Comparison of ENCODE assay signal across 27 cellular contexts in genomic region chr1:193065954-193066353, GRCh38. TPM values are rescaled to one million over a fixed set of nuclear protein-coding genes. Genes with fewer than 3 reads are reported as not detected.
DNase-seq lines count a peak whose midpoint lies in the region; ATAC-seq, FAIRE-seq and TF ChIP-seq lines count a peak whose summit lies in the region.
"Had no signal": no experiment of that assay in that cellular context is flagged by ENCODE, and none has a peak within 500 bp of the region (broad histone marks: within the 10 kb centered on the region; RNA-seq: fewer than 3 reads in every experiment).

No MANE protein-coding gene starts in this region.

- H3K4me3 ChIP-seq in Loucy (ENCODE audit: low read length, poor library complexity, severe bottlenecking) (no peak overlapping the region), astrocyte (ENCODE audit: insufficient read depth, low read depth, low read length) (no peak overlapping the region), small intestine (ENCODE audit: low read depth in 1 of 2, low read length in 2 of 2) (no peak overlapping the region)
- H3K4me3 ChIP-seq: gastroesophageal sphincter, lung, smooth muscle cell, tibial artery had no signal

- peaks cover 78% of the 10 kb centered on the region for H3K4me1 Mint-ChIP-seq in activated naive CD4-positive, alpha-beta T cell treated with anti-CD3 and anti-CD28 coated beads, Interleukin-2, amount 50 U/mL, for 24 hours
- H3K4me1 Mint-ChIP-seq in astrocyte (ENCODE audit: low read depth, unreplicated experiment), result peaks cover 13% of the 10 kb centered on the region
- H3K4me1 Mint-ChIP-seq in natural killer cell, result peaks cover 52 to 66% of the 10 kb centered on the region in 2 donors
- peaks cover 30 to 73% of the 10 kb centered on the region in 2 donors for H3K4me1 Mint-ChIP-seq in stimulated activated naive B cell treated with anti-CD40 and anti-IgM and Interleukin-4, amounts not matched to agents 10 μg/mL and 1 μg/mL and 100 μg/mL, for 72 hours

- no peak for DNase-seq in activated naive CD4-positive, alpha-beta T cell treated with anti-CD3 and anti-CD28 coated beads, Interleukin-2, amount 50 U/mL, for 72 hours (ENCODE audit: low spot score in 2 of 2)
- DNase-seq in astrocyte (ENCODE audit: low read depth) (no peak), natural killer cell (no peak), small intestine (no peak)
- DNase-seq in stimulated activated naive B cell treated with anti-CD40 and anti-IgM and Interleukin-4, amounts not matched to agents 10 μg/mL and 1 μg/mL and 100 μg/mL, for 72 hours, result no peak
- DNase-seq: activated CD4-positive, alpha-beta T cell treated with anti-CD3 and anti-CD28 coated beads, Interleukin-2, amount 10 ng/mL, durations not matched to agents 24 days and 14 days; activated naive CD4-positive, alpha-beta T cell; activated T-cell treated with anti-CD3 and anti-CD28 coated beads, Interleukin-2, amount 50 U/mL, for 48 hours; amniotic stem cell; H7; NCI-H1436 treated with DMSO at 0.1 percent for 48 hours; NCI-H2107; SHP77 treated with DMSO at 0.1 percent for 48 hours; SW 1271; T1000; tibial artery; WERI-Rb-1 had no signal

- intact Hi-C loops in natural killer cell (cut with micrococcal nuclease), result no loop called here

- H3K4me2 ChIP-seq in Loucy (ENCODE audit: low read depth, low read length, poor library complexity, severe bottlenecking) (peak overlapping the region; percentile 36), astrocyte (ENCODE audit: low read length) (no peak overlapping the region)
- H3K4me2 ChIP-seq: smooth muscle cell had no signal

- H3K36me3 Mint-ChIP-seq in activated naive CD4-positive, alpha-beta T cell treated with anti-CD3 and anti-CD28 coated beads, Interleukin-2, amount 50 U/mL, for 24 hours, result no peaks in the 10 kb centered on the region
- peaks cover 0 to 5% of the 10 kb centered on the region in 2 donors for H3K36me3 Mint-ChIP-seq in activated naive CD4-positive, alpha-beta T cell treated with anti-CD3 and anti-CD28 coated beads, Interleukin-2, amount 50 U/mL, for 72 hours
- H3K36me3 Mint-ChIP-seq in astrocyte (ENCODE audit: low read depth, unreplicated experiment) (peaks cover 2% of the 10 kb centered on the region), natural killer cell (no peaks in the 10 kb centered on the region)
- H3K36me3 Mint-ChIP-seq in stimulated activated naive B cell treated with anti-CD40 and anti-IgM and Interleukin-4, amounts not matched to agents 10 μg/mL and 1 μg/mL and 100 μg/mL, for 72 hours, result peaks cover 11 to 18% of the 10 kb centered on the region in 2 donors

- H2AFZ ChIP-seq in Loucy (ENCODE audit: low read length), result no peak overlapping the region
- H2AFZ ChIP-seq in astrocyte (ENCODE audit: low read depth, low read length), result no peak overlapping the region
- H2AFZ ChIP-seq: parathyroid adenoma had no signal

- H3K27me3 ChIP-seq in Loucy (ENCODE audit: insufficient read depth, low read length, poor library complexity, severe bottlenecking) (no peaks in the 10 kb centered on the region), astrocyte (ENCODE audit: insufficient read depth, low read length) (no peaks in the 10 kb centered on the region), small intestine (ENCODE audit: control insufficient read depth in 2 of 2, insufficient read depth in 2 of 2, low read length in 2 of 2) (no peaks in the 10 kb centered on the region)
- H3K27me3 ChIP-seq: gastroesophageal sphincter, tibial artery had no signal

- H3K27me3 Mint-ChIP-seq in activated naive CD4-positive, alpha-beta T cell treated with anti-CD3 and anti-CD28 coated beads, Interleukin-2, amount 50 U/mL, for 24 hours, result no peaks in the 10 kb centered on the region
- H3K27me3 Mint-ChIP-seq in astrocyte (ENCODE audit: low read depth, unreplicated experiment) (no peaks in the 10 kb centered on the region), natural killer cell (ENCODE audit: low read depth in 2 of 2) (no peaks in the 10 kb centered on the region)
- H3K27me3 Mint-ChIP-seq in stimulated activated naive B cell treated with anti-CD40 and anti-IgM and Interleukin-4, amounts not matched to agents 10 μg/mL and 1 μg/mL and 100 μg/mL, for 72 hours, result no peaks in the 10 kb centered on the region
- H3K27me3 Mint-ChIP-seq: activated CD4-positive, alpha-beta T cell treated with anti-CD3 and anti-CD28 coated beads, Interleukin-2, amount 10 ng/mL, durations not matched to agents 24 days and 14 days had no signal

- H3K9me3 ChIP-seq in Loucy (ENCODE audit: insufficient read depth, low read depth, low read length), result no peaks in the 10 kb centered on the region
- no peaks in the 10 kb centered on the region for H3K9me3 ChIP-seq in astrocyte (ENCODE audit: insufficient read depth, low read depth, low read length)
- no peaks in the 10 kb centered on the region for H3K9me3 ChIP-seq in small intestine (ENCODE audit: control insufficient read depth, low read depth)
- H3K9me3 ChIP-seq: gastroesophageal sphincter, tibial artery had no signal

- no peak overlapping the region for H3K9ac ChIP-seq in Loucy (ENCODE audit: low read depth, low read length, poor library complexity, severe bottlenecking)
- no peak overlapping the region for H3K9ac ChIP-seq in astrocyte (ENCODE audit: low read length)
- H3K9ac ChIP-seq: parathyroid adenoma had no signal

- H3K27ac Mint-ChIP-seq in activated naive CD4-positive, alpha-beta T cell treated with anti-CD3 and anti-CD28 coated beads, Interleukin-2, amount 50 U/mL, for 24 hours, result peak overlapping the region; percentile 10
- no peak overlapping the region for H3K27ac Mint-ChIP-seq in activated naive CD4-positive, alpha-beta T cell treated with anti-CD3 and anti-CD28 coated beads, Interleukin-2, amount 50 U/mL, for 72 hours
- H3K27ac Mint-ChIP-seq in astrocyte (ENCODE audit: unreplicated experiment), result no peak overlapping the region
- H3K27ac Mint-ChIP-seq in natural killer cell, result peak overlapping the region; percentile 35 to 63
- H3K27ac Mint-ChIP-seq in stimulated activated naive B cell treated with anti-CD40 and anti-IgM and Interleukin-4, amounts not matched to agents 10 μg/mL and 1 μg/mL and 100 μg/mL, for 72 hours, result no peak overlapping the region
- H3K27ac Mint-ChIP-seq: activated CD4-positive, alpha-beta T cell treated with anti-CD3 and anti-CD28 coated beads, Interleukin-2, amount 10 ng/mL, durations not matched to agents 24 days and 14 days had no signal

- H3K27ac ChIP-seq in astrocyte (ENCODE audit: low read depth, low read length), result no peak overlapping the region
- no peak overlapping the region for H3K27ac ChIP-seq in small intestine (ENCODE audit: low read depth in 1 of 2, low read length in 1 of 2)
- H3K27ac ChIP-seq: gastroesophageal sphincter, parathyroid adenoma, tibial artery, WERI-Rb-1 had no signal

- H3K4me3 Mint-ChIP-seq in activated naive CD4-positive, alpha-beta T cell treated with anti-CD3 and anti-CD28 coated beads, Interleukin-2, amount 50 U/mL, for 24 hours, result no peak overlapping the region
- H3K4me3 Mint-ChIP-seq in astrocyte (ENCODE audit: unreplicated experiment), result peak overlapping the region; percentile 1
- no peak overlapping the region for H3K4me3 Mint-ChIP-seq in natural killer cell
- H3K4me3 Mint-ChIP-seq in stimulated activated naive B cell treated with anti-CD40 and anti-IgM and Interleukin-4, amounts not matched to agents 10 μg/mL and 1 μg/mL and 100 μg/mL, for 72 hours, result no peak overlapping the region
- H3K4me3 Mint-ChIP-seq: CD14-positive monocyte had no signal

- H3K9me2 ChIP-seq in Loucy (replicated peaks; ENCODE audit: low read depth, low read length), result no peaks in the 10 kb centered on the region

- H3F3A ChIP-seq in Loucy (ENCODE audit: low read depth), result no peaks in the 10 kb centered on the region

- peaks cover 76% of the 10 kb centered on the region for H3K79me2 ChIP-seq in Loucy (ENCODE audit: insufficient read depth, low read length)
- peaks cover 99% of the 10 kb centered on the region for H3K79me2 ChIP-seq in astrocyte (ENCODE audit: insufficient read depth, low read length)

- no peak for TF ChIP-seq POLR2A in GM18505 (IDR thresholded peaks at IDR 0.05; ENCODE audit: borderline replicate concordance, extremely low read depth, insufficient read depth, insufficient read length)

- H4K20me1 ChIP-seq in Loucy (ENCODE audit: insufficient read depth, low read length, poor library complexity, severe bottlenecking) (peaks cover 35% of the 10 kb centered on the region), astrocyte (ENCODE audit: insufficient read depth, low read length) (peaks cover 56% of the 10 kb centered on the region)

- peaks cover 6% of the 10 kb centered on the region; the same call in 1 of the 2 replicates for H3K36me3 ChIP-seq in Loucy (ENCODE audit: insufficient read depth, low read length)
- H3K36me3 ChIP-seq in astrocyte (ENCODE audit: insufficient read depth, low read length), result peaks cover 4% of the 10 kb centered on the region
- H3K36me3 ChIP-seq in small intestine (ENCODE audit: control insufficient read depth in 2 of 2, insufficient read depth in 2 of 2, low read length in 2 of 2), result no peaks in the 10 kb centered on the region
- H3K36me3 ChIP-seq: tibial artery had no signal

- H3K4me1 ChIP-seq in Loucy (ENCODE audit: insufficient read depth, low read length, poor library complexity, severe bottlenecking) (peaks cover 38% of the 10 kb centered on the region), astrocyte (ENCODE audit: insufficient read depth, low read length) (peaks cover 4% of the 10 kb centered on the region), small intestine (ENCODE audit: control insufficient read depth in 2 of 2, insufficient read depth in 1 of 2, low read depth in 1 of 2, low read length in 1 of 2) (peaks cover 0 to 5% of the 10 kb centered on the region in 2 donors)
- H3K4me1 ChIP-seq: parathyroid adenoma had no signal

- FAIRE-seq in astrocyte (lab: Jason Lieb, UNC), result no peak
- FAIRE-seq in small intestine (lab: Jason Lieb, UNC), result no peak
- FAIRE-seq: A204.1, RCC 7860 had no signal

- ATAC-seq in activated naive CD4-positive, alpha-beta T cell treated with anti-CD3 and anti-CD28 coated beads, Interleukin-2, amount 50 U/mL, for 72 hours, result no peak
- no peak for ATAC-seq in natural killer cell
- no peak for ATAC-seq in stimulated activated naive B cell treated with anti-CD40 and anti-IgM and Interleukin-4, amounts not matched to agents 10 μg/mL and 1 μg/mL and 100 μg/mL, for 72 hours (replicated peaks)
- ATAC-seq in GM18505 (IDR thresholded peaks at IDR 0.05; ENCODE audit: unreplicated experiment), result no peak
- ATAC-seq: gastroesophageal sphincter had no signal

- H3K9me3 Mint-ChIP-seq in activated naive CD4-positive, alpha-beta T cell treated with anti-CD3 and anti-CD28 coated beads, Interleukin-2, amount 50 U/mL, for 24 hours, result no peaks in the 10 kb centered on the region
- H3K9me3 Mint-ChIP-seq in activated naive CD4-positive, alpha-beta T cell treated with anti-CD3 and anti-CD28 coated beads, Interleukin-2, amount 50 U/mL, for 72 hours, result peaks cover 0 to 3% of the 10 kb centered on the region in 2 donors
- H3K9me3 Mint-ChIP-seq in astrocyte (ENCODE audit: unreplicated experiment), result no peaks in the 10 kb centered on the region
- H3K9me3 Mint-ChIP-seq in natural killer cell, result no peaks in the 10 kb centered on the region
- peaks cover 0 to 2% of the 10 kb centered on the region in 2 donors for H3K9me3 Mint-ChIP-seq in stimulated activated naive B cell treated with anti-CD40 and anti-IgM and Interleukin-4, amounts not matched to agents 10 μg/mL and 1 μg/mL and 100 μg/mL, for 72 hours
- H3K9me3 Mint-ChIP-seq: activated CD4-positive, alpha-beta T cell treated with anti-CD3 and anti-CD28 coated beads, Interleukin-2, amount 10 ng/mL, durations not matched to agents 24 days and 14 days; CD14-positive monocyte had no signal

- no peak for TF ChIP-seq CTCF in Loucy (conservative IDR thresholded peaks at IDR 0.05; ENCODE audit: low read length)
- no peak for TF ChIP-seq CTCF in astrocyte (IDR thresholded peaks at IDR 0.05; ENCODE audit: insufficient read depth, low read depth, low read length)
- TF ChIP-seq CTCF in natural killer cell (IDR thresholded peaks at IDR 0.05), result no peak

RNA-seq across cellular contexts. Expression of gene RO60, which starts 6.5 kb away (rescaled TPM):
- 10 to 100 TPM; 48.2 to 68.9 TPM for total RNA-seq in activated naive CD4-positive, alpha-beta T cell treated with anti-CD3 and anti-CD28 coated beads, Interleukin-2, amount 50 U/mL, for 72 hours
- total RNA-seq in astrocyte (120 and 134 TPM in 2 replicates), natural killer cell (10 to 100 TPM; 74.3 to 95.5 (median 78.9) TPM)
- 1 to 10 TPM; 4.0 to 7.3 (median 7.2) TPM for polyA plus RNA-seq in small intestine

RNA-seq across cellular contexts. Expression of gene UCHL5, which starts 6.8 kb away (rescaled TPM):
- total RNA-seq in activated naive CD4-positive, alpha-beta T cell treated with anti-CD3 and anti-CD28 coated beads, Interleukin-2, amount 50 U/mL, for 72 hours, result 10 to 100 TPM; 41.6 to 71.9 TPM
- 26.4 and 33.3 TPM in 2 replicates for total RNA-seq in astrocyte
- total RNA-seq in natural killer cell, result 10 to 100 TPM; 44.3 to 53.9 (median 51.9) TPM
- 10 to 100 TPM; 22.6 to 24.3 (median 24.2) TPM for polyA plus RNA-seq in small intestine

RNA-seq across cellular contexts. Expression of gene GLRX2, which starts 39.3 kb away (rescaled TPM):
- total RNA-seq in activated naive CD4-positive, alpha-beta T cell treated with anti-CD3 and anti-CD28 coated beads, Interleukin-2, amount 50 U/mL, for 72 hours, result 10 to 100 TPM; 18.6 to 32.2 TPM
- total RNA-seq in astrocyte (37.0 and 37.1 TPM in 2 replicates), natural killer cell (10 to 100 TPM in 1 of 3 donors, 1 to 10 TPM in 2; 7.7 to 11.3 (median 9.5) TPM)
- 10 to 100 TPM; 21.0 to 27.3 (median 22.0) TPM for polyA plus RNA-seq in small intestine

RNA-seq across cellular contexts. Expression of gene CDC73, which starts 55.9 kb away (rescaled TPM):
- total RNA-seq in activated naive CD4-positive, alpha-beta T cell treated with anti-CD3 and anti-CD28 coated beads, Interleukin-2, amount 50 U/mL, for 72 hours, result 10 to 100 TPM; 36.0 to 56.4 TPM
- total RNA-seq in astrocyte (72.9 and 77.7 TPM in 2 replicates), natural killer cell (10 to 100 TPM; 73.2 to 86.0 (median 82.6) TPM)
- polyA plus RNA-seq in small intestine, result 10 to 100 TPM in 2 of 3 donors, 1 to 10 TPM in 1; 7.6 to 14.7 (median 11.6) TPM

Comparison
In these comparisons a context has a peak if more than half of its experiments do, and no peak if none do; other contexts are left out.
1. H3K27ac Mint-ChIP-seq: peak in activated naive CD4-positive, alpha-beta T cell treated with anti-CD3 and anti-CD28 coated beads, Interleukin-2, amount 50 U/mL, for 24 hours (single experiment) and natural killer cell (2 of 2); none in activated naive CD4-positive, alpha-beta T cell treated with anti-CD3 and anti-CD28 coated beads, Interleukin-2, amount 50 U/mL, for 72 hours (0 of 2), astrocyte (single experiment) and stimulated activated naive B cell treated with anti-CD40 and anti-IgM and Interleukin-4, amounts not matched to agents 10 μg/mL and 1 μg/mL and 100 μg/mL, for 72 hours (single experiment).